1 cellular context compared by ENCODE assay signal in the genomic region with DNA sequence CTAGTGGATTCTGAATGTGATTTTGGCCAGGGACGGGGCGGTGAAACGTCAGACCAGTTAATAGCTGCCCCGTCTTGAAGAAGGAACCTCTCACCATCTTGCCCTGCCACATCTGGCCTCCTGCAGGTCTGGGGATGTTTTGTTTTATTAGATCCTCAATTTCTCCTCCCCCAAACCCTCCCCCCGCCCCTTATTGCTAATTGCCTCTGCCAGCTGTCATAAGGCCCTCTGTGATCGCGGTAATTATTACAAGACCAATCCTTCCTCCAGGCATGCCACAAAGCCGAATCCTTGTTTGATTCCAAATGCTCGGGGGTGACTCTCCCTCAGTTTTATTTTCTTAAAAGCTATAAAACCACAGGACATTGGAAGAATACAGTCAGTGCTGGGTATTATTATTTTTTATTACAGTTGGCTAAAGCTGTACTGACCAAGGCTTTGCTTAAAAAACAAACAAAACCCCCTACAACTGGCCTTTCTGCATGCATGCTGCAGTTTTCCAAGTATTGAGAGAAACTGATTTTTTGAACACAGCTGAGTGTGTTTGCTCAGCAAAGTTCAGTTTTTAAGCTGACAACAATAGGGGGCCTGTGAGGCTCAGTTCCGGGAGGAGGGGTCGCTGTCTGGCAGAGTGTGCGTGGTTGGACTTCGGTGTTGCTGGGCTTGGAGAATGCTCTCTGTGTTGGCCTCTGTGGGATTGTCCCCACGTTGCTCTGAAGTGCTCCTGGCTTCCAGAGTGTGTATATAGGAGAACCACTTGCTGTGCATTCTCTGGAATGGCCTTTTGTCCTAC.
A peak's percentile ranks its signal among the peaks of the same experiment; 100 is the strongest.
TF ChIP-seq lines count a peak whose summit lies in the region.

No MANE protein-coding gene starts in this region.

TF ChIP-seq in HepG2, 621 proteins besides CTCF, POLR2A, EP300 and RAD21 (continued from another document and continues in another):
- peak; percentile 99 for TF ChIP-seq GFI1 (CRISPR knock-in tag; IDR thresholded peaks at IDR 0.05; ENCODE audit: borderline replicate concordance)
- TF ChIP-seq, protein P1, sequence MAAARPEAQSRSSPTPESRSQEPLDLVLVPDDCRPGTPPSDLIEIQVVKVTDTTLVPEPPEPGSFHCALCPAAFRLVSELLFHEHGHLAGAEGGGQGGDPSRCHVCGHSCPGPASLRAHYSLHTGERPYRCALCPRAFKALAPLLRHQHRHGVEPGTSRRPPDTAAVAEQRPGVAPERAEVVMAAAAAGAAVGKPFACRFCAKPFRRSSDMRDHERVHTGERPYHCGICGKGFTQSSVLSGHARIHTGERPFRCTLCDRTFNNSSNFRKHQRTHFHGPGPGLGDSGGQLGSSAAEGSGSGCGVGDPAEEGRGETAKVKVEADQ (CRISPR knock-in tag; IDR thresholded peaks at IDR 0.05; ENCODE audit: borderline replicate concordance), result no peak
- TF ChIP-seq FOSL1 (CRISPR knock-in tag; IDR thresholded peaks at IDR 0.05; ENCODE audit: borderline replicate concordance), result no peak
- TF ChIP-seq, protein P2, sequence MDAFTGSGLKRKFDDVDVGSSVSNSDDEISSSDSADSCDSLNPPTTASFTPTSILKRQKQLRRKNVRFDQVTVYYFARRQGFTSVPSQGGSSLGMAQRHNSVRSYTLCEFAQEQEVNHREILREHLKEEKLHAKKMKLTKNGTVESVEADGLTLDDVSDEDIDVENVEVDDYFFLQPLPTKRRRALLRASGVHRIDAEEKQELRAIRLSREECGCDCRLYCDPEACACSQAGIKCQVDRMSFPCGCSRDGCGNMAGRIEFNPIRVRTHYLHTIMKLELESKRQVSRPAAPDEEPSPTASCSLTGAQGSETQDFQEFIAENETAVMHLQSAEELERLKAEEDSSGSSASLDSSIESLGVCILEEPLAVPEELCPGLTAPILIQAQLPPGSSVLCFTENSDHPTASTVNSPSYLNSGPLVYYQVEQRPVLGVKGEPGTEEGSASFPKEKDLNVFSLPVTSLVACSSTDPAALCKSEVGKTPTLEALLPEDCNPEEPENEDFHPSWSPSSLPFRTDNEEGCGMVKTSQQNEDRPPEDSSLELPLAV (CRISPR knock-in tag; conservative IDR thresholded peaks at IDR 0.05; ENCODE audit: low read depth), result no peak
- peak; percentile 37; the same call in 1 of the 2 replicates for TF ChIP-seq ZNF441 (CRISPR knock-in tag; IDR thresholded peaks at IDR 0.05; ENCODE audit: borderline replicate concordance)
- TF ChIP-seq ERF (CRISPR knock-in tag; IDR thresholded peaks at IDR 0.05), result no peak
- TF ChIP-seq TBL1XR1 (IDR thresholded peaks at IDR 0.05; ENCODE audit: borderline replicate concordance, low read length, partially characterized antibody), result no peak
- peak; percentile 52 for TF ChIP-seq TEAD3 (CRISPR knock-in tag; optimal IDR thresholded peaks at IDR 0.05; ENCODE audit: borderline replicate concordance)
- TF ChIP-seq ARHGAP35 (CRISPR knock-in tag; IDR thresholded peaks at IDR 0.05; ENCODE audit: borderline replicate concordance), result no peak
- no peak for TF ChIP-seq PLRG1 (conservative IDR thresholded peaks at IDR 0.05)
- TF ChIP-seq SIN3A (IDR thresholded peaks at IDR 0.05; ENCODE audit: borderline replicate concordance, low read depth, low read length), result peak; percentile 64; the same call in 1 of the 2 replicates
- no peak for TF ChIP-seq TCF7L2 (IDR thresholded peaks at IDR 0.05; ENCODE audit: low read depth, low read length)
- TF ChIP-seq JUNB (CRISPR knock-in tag; IDR thresholded peaks at IDR 0.05; ENCODE audit: borderline replicate concordance), result peak; percentile 40; the same call in 1 of the 2 replicates
- TF ChIP-seq, protein P3, sequence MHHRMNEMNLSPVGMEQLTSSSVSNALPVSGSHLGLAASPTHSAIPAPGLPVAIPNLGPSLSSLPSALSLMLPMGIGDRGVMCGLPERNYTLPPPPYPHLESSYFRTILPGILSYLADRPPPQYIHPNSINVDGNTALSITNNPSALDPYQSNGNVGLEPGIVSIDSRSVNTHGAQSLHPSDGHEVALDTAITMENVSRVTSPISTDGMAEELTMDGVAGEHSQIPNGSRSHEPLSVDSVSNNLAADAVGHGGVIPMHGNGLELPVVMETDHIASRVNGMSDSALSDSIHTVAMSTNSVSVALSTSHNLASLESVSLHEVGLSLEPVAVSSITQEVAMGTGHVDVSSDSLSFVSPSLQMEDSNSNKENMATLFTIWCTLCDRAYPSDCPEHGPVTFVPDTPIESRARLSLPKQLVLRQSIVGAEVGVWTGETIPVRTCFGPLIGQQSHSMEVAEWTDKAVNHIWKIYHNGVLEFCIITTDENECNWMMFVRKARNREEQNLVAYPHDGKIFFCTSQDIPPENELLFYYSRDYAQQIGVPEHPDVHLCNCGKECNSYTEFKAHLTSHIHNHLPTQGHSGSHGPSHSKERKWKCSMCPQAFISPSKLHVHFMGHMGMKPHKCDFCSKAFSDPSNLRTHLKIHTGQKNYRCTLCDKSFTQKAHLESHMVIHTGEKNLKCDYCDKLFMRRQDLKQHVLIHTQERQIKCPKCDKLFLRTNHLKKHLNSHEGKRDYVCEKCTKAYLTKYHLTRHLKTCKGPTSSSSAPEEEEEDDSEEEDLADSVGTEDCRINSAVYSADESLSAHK (CRISPR knock-in tag; IDR thresholded peaks at IDR 0.05; ENCODE audit: borderline replicate concordance), result no peak
- TF ChIP-seq, protein P4, sequence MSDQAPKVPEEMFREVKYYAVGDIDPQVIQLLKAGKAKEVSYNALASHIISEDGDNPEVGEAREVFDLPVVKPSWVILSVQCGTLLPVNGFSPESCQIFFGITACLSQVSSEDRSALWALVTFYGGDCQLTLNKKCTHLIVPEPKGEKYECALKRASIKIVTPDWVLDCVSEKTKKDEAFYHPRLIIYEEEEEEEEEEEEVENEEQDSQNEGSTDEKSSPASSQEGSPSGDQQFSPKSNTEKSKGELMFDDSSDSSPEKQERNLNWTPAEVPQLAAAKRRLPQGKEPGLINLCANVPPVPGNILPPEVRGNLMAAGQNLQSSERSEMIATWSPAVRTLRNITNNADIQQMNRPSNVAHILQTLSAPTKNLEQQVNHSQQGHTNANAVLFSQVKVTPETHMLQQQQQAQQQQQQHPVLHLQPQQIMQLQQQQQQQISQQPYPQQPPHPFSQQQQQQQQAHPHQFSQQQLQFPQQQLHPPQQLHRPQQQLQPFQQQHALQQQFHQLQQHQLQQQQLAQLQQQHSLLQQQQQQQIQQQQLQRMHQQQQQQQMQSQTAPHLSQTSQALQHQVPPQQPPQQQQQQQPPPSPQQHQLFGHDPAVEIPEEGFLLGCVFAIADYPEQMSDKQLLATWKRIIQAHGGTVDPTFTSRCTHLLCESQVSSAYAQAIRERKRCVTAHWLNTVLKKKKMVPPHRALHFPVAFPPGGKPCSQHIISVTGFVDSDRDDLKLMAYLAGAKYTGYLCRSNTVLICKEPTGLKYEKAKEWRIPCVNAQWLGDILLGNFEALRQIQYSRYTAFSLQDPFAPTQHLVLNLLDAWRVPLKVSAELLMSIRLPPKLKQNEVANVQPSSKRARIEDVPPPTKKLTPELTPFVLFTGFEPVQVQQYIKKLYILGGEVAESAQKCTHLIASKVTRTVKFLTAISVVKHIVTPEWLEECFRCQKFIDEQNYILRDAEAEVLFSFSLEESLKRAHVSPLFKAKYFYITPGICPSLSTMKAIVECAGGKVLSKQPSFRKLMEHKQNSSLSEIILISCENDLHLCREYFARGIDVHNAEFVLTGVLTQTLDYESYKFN (CRISPR knock-in tag; conservative IDR thresholded peaks at IDR 0.05), result peak; percentile 86
- TF ChIP-seq FOXM1 (CRISPR knock-in tag; IDR thresholded peaks at IDR 0.05), result no peak
- TF ChIP-seq ZFP36 (IDR thresholded peaks at IDR 0.05; ENCODE audit: borderline replicate concordance, low read depth, low read length, partially characterized antibody), result no peak
- TF ChIP-seq ATAD3A (CRISPR knock-in tag; IDR thresholded peaks at IDR 0.05), result no peak
- TF ChIP-seq, protein P5, sequence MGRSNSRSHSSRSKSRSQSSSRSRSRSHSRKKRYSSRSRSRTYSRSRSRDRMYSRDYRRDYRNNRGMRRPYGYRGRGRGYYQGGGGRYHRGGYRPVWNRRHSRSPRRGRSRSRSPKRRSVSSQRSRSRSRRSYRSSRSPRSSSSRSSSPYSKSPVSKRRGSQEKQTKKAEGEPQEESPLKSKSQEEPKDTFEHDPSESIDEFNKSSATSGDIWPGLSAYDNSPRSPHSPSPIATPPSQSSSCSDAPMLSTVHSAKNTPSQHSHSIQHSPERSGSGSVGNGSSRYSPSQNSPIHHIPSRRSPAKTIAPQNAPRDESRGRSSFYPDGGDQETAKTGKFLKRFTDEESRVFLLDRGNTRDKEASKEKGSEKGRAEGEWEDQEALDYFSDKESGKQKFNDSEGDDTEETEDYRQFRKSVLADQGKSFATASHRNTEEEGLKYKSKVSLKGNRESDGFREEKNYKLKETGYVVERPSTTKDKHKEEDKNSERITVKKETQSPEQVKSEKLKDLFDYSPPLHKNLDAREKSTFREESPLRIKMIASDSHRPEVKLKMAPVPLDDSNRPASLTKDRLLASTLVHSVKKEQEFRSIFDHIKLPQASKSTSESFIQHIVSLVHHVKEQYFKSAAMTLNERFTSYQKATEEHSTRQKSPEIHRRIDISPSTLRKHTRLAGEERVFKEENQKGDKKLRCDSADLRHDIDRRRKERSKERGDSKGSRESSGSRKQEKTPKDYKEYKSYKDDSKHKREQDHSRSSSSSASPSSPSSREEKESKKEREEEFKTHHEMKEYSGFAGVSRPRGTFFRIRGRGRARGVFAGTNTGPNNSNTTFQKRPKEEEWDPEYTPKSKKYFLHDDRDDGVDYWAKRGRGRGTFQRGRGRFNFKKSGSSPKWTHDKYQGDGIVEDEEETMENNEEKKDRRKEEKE (IDR thresholded peaks at IDR 0.05), result no peak
- TF ChIP-seq STAG1 (CRISPR knock-in tag; IDR thresholded peaks at IDR 0.05), result 0 out of 2 replicates have a peak, but pooled peaks have one; percentile 15
- no peak for TF ChIP-seq GMEB1 (CRISPR knock-in tag; IDR thresholded peaks at IDR 0.05; ENCODE audit: borderline replicate concordance)
- TF ChIP-seq KLF15 (CRISPR knock-in tag; IDR thresholded peaks at IDR 0.05; ENCODE audit: borderline replicate concordance), result no peak
- TF ChIP-seq REL (CRISPR knock-in tag; conservative IDR thresholded peaks at IDR 0.05), result no peak
- TF ChIP-seq ZNF652 (CRISPR knock-in tag; IDR thresholded peaks at IDR 0.05; ENCODE audit: borderline replicate concordance, low read depth), result no peak
- TF ChIP-seq KLF9 (CRISPR knock-in tag; IDR thresholded peaks at IDR 0.05; ENCODE audit: low read depth), result no peak
- no peak for TF ChIP-seq HOMEZ (CRISPR knock-in tag; IDR thresholded peaks at IDR 0.05; ENCODE audit: low read depth)
- no peak for TF ChIP-seq ZNF460 (CRISPR knock-in tag; IDR thresholded peaks at IDR 0.05; ENCODE audit: borderline replicate concordance)
- TF ChIP-seq ZNF7 (CRISPR knock-in tag; IDR thresholded peaks at IDR 0.05), result no peak
- no peak for TF ChIP-seq EHMT2 (IDR thresholded peaks at IDR 0.05; ENCODE audit: borderline replicate concordance, low read depth, low read length)
- 0 out of 2 replicates have a peak, but pooled peaks have one; percentile 29 for TF ChIP-seq ZNF230 (CRISPR knock-in tag; IDR thresholded peaks at IDR 0.05)
- no peak for TF ChIP-seq CCAR2 (optimal IDR thresholded peaks at IDR 0.05; ENCODE audit: low read depth, low read length)
- TF ChIP-seq ZNF670 (CRISPR knock-in tag; IDR thresholded peaks at IDR 0.05; ENCODE audit: borderline replicate concordance), result no peak
- TF ChIP-seq TGIF2 (CRISPR knock-in tag; IDR thresholded peaks at IDR 0.05), result 0 out of 2 replicates have a peak, but pooled peaks have one; percentile 11
- peak; percentile 91 for TF ChIP-seq PHF21A (CRISPR knock-in tag; IDR thresholded peaks at IDR 0.05)
- TF ChIP-seq ZNF276 (CRISPR knock-in tag; IDR thresholded peaks at IDR 0.05; ENCODE audit: low read depth), result no peak
- no peak for TF ChIP-seq ZBTB38 (CRISPR knock-in tag; IDR thresholded peaks at IDR 0.05)
- TF ChIP-seq POGK (CRISPR knock-in tag; conservative IDR thresholded peaks at IDR 0.05), result 0 out of 2 replicates have a peak, but pooled peaks have one; percentile 21
- peak; percentile 28; the same call in 1 of the 2 replicates for TF ChIP-seq POLR2AphosphoS5 (IDR thresholded peaks at IDR 0.05; ENCODE audit: low read depth, low read length)
